In genomic region chr9:88420227-88420626, GRCh38 we compare ENCODE assay signal across 19 cellular contexts.
"Had no signal": no experiment of that assay in that cellular context is flagged by ENCODE, and none has a peak within 500 bp of the region (broad histone marks: within the 10 kb centered on the region; RNA-seq: fewer than 3 reads in every experiment).

No MANE protein-coding gene starts in this region.

- ATAC-seq: activated CD4-positive, CD25-positive, alpha-beta regulatory T cell treated with anti-CD3 and anti-CD28 coated beads, Interleukin-2, amount 50 U/mL, for 24 hours; activated T-cell treated with anti-CD3 and anti-CD28 coated beads, Interleukin-2, amount 50 U/mL, for 72 hours; effector memory CD8-positive, alpha-beta T cell; gastroesophageal sphincter; heart left ventricle; stimulated activated naive B cell treated with anti-CD40 and anti-IgM and Interleukin-4, amounts not matched to agents 10 μg/mL and 1 μg/mL and 100 μg/mL, for 72 hours; T-cell had no signal

- H3K27ac ChIP-seq: adrenal gland, gastroesophageal sphincter, heart left ventricle, thyroid gland had no signal

- H3K27me3 Mint-ChIP-seq: activated naive CD4-positive, alpha-beta T cell treated with anti-CD3 and anti-CD28 coated beads, Interleukin-2, amount 50 U/mL, for 24 hours; dendritic cell treated with granulocyte-macrophage colony-stimulating factor and Interleukin-4, amounts not matched to agents 40 ng/mL and 50 ng/mL, for 4 days; effector memory CD8-positive, alpha-beta T cell; stimulated activated naive B cell treated with anti-CD40 and anti-IgM and Interleukin-4, amounts not matched to agents 10 μg/mL and 1 μg/mL and 100 μg/mL, for 72 hours; T-cell had no signal

- H3K4me3 Mint-ChIP-seq: activated naive CD4-positive, alpha-beta T cell treated with anti-CD3 and anti-CD28 coated beads, Interleukin-2, amount 50 U/mL, for 24 hours; activated T-cell treated with anti-CD3 and anti-CD28 coated beads, Interleukin-2, amount 50 U/mL, for 72 hours; dendritic cell treated with granulocyte-macrophage colony-stimulating factor and Interleukin-4, amounts not matched to agents 40 ng/mL and 50 ng/mL, for 4 days; effector memory CD8-positive, alpha-beta T cell; immature natural killer cell; nephron; stimulated activated naive B cell treated with anti-CD40 and anti-IgM and Interleukin-4, amounts not matched to agents 10 μg/mL and 1 μg/mL and 100 μg/mL, for 72 hours; T-cell had no signal

- H3K9me3 ChIP-seq: thyroid gland had no signal

- H3K27me3 ChIP-seq: adrenal gland, gastroesophageal sphincter, heart left ventricle, thyroid gland had no signal

- H3K27ac Mint-ChIP-seq: activated naive CD4-positive, alpha-beta T cell treated with anti-CD3 and anti-CD28 coated beads, Interleukin-2, amount 50 U/mL, for 24 hours; dendritic cell treated with granulocyte-macrophage colony-stimulating factor and Interleukin-4, amounts not matched to agents 40 ng/mL and 50 ng/mL, for 4 days; effector memory CD8-positive, alpha-beta T cell; immature natural killer cell; nephron; stimulated activated naive B cell treated with anti-CD40 and anti-IgM and Interleukin-4, amounts not matched to agents 10 μg/mL and 1 μg/mL and 100 μg/mL, for 72 hours; T-cell had no signal

- H3K4me3 ChIP-seq: adrenal gland, gastroesophageal sphincter, heart left ventricle, thyroid gland had no signal

- H3K4me1 ChIP-seq: thyroid gland had no signal

- H3K9ac ChIP-seq: SK-N-SH had no signal

- H3K36me3 ChIP-seq: adrenal gland had no signal

- H3K4me2 ChIP-seq: SK-N-SH had no signal

- DNase-seq: activated CD4-positive, alpha-beta T cell treated with anti-CD3 and anti-CD28 coated beads, Interleukin-2, amount 50 U/mL, for 1 hour; activated CD8-positive, alpha-beta memory T cell treated with anti-CD3 and anti-CD28 coated beads for 24 hours; activated effector memory CD4-positive, alpha-beta T cell treated with anti-CD3 and anti-CD28 coated beads, Interleukin-2, amount 50 U/mL, for 16 hours; activated T-cell treated with anti-CD3 and anti-CD28 coated beads, Interleukin-2, amount 50 U/mL, for 72 hours; adrenal gland; effector memory CD8-positive, alpha-beta T cell; heart left ventricle; immature natural killer cell; kidney glomerular epithelial cell; nucleus accumbens; SK-N-SH; stimulated activated naive B cell treated with anti-CD40 and anti-IgM and Interleukin-4, amounts not matched to agents 10 μg/mL and 1 μg/mL and 100 μg/mL, for 72 hours; T-cell; thyroid gland had no signal
